1 cellular context compared by ENCODE assay signal in genomic region chr17:64216385-64217248, GRCh38.
TF ChIP-seq lines count a peak whose summit lies in the region.

No MANE protein-coding gene starts in this region.

TF ChIP-seq in HEK293, 187 proteins besides CTCF, POLR2A, EP300 and RAD21 (continued from another document and continues in another):
- TF ChIP-seq PRDM10 (tag by site-specific recombination; IDR thresholded peaks at IDR 0.05) = 0 out of 2 replicates have a peak, but pooled peaks have one; percentile 29
- no peak for TF ChIP-seq KLF1 (tag by site-specific recombination; IDR thresholded peaks at IDR 0.05)
- TF ChIP-seq ZNF513 (tag by site-specific recombination; IDR thresholded peaks at IDR 0.05) = no peak
- no peak for TF ChIP-seq ZNF677 (tag by site-specific recombination; IDR thresholded peaks at IDR 0.05)
- TF ChIP-seq ZNF707 (tag by site-specific recombination; IDR thresholded peaks at IDR 0.05) = no peak
- no peak for TF ChIP-seq GFI1B (tag by site-specific recombination; IDR thresholded peaks at IDR 0.05)
- no peak for TF ChIP-seq ZNF473 (tag by site-specific recombination; IDR thresholded peaks at IDR 0.05)
- no peak for TF ChIP-seq ZNF549 (tag by site-specific recombination; IDR thresholded peaks at IDR 0.05)
- TF ChIP-seq ZNF19 (tag by site-specific recombination; IDR thresholded peaks at IDR 0.05; ENCODE audit: low read depth) = no peak
- TF ChIP-seq, protein P1, sequence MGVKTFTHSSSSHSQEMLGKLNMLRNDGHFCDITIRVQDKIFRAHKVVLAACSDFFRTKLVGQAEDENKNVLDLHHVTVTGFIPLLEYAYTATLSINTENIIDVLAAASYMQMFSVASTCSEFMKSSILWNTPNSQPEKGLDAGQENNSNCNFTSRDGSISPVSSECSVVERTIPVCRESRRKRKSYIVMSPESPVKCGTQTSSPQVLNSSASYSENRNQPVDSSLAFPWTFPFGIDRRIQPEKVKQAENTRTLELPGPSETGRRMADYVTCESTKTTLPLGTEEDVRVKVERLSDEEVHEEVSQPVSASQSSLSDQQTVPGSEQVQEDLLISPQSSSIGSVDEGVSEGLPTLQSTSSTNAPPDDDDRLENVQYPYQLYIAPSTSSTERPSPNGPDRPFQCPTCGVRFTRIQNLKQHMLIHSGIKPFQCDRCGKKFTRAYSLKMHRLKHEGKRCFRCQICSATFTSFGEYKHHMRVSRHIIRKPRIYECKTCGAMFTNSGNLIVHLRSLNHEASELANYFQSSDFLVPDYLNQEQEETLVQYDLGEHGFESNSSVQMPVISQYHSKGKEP (tag by site-specific recombination; IDR thresholded peaks at IDR 0.05) = no peak
- 0 out of 2 replicates have a peak, but pooled peaks have one; percentile 15 for TF ChIP-seq ZBTB8A (tag by site-specific recombination; IDR thresholded peaks at IDR 0.05)
- no peak for TF ChIP-seq KLF9 (tag by site-specific recombination; IDR thresholded peaks at IDR 0.05; ENCODE audit: low read depth)
- TF ChIP-seq ZNF501 (tag by site-specific recombination; IDR thresholded peaks at IDR 0.05) = peak; percentile 44; the same call in 1 of the 2 replicates
- peak; percentile 95 for TF ChIP-seq ZFP69B (tag by site-specific recombination; IDR thresholded peaks at IDR 0.05)
- TF ChIP-seq ZNF600 (tag by site-specific recombination; IDR thresholded peaks at IDR 0.05) = peak; percentile 22; the same call in 1 of the 2 replicates
- no peak for TF ChIP-seq ZBTB1 (tag by site-specific recombination; IDR thresholded peaks at IDR 0.05)
- TF ChIP-seq ZNF548 (tag by site-specific recombination; IDR thresholded peaks at IDR 0.05) = no peak
- no peak for TF ChIP-seq ZNF169 (tag by site-specific recombination; IDR thresholded peaks at IDR 0.05)
- TF ChIP-seq ZNF404 (tag by site-specific recombination; IDR thresholded peaks at IDR 0.05) = no peak
- TF ChIP-seq HIC1 (tag by site-specific recombination; IDR thresholded peaks at IDR 0.05) = no peak; the same call in 1 of the 2 replicates
- no peak for TF ChIP-seq SP7 (tag by site-specific recombination; IDR thresholded peaks at IDR 0.05)
- no peak for TF ChIP-seq IKZF3 (tag by site-specific recombination; IDR thresholded peaks at IDR 0.05)
- no peak for TF ChIP-seq ZNF510 (tag by site-specific recombination; IDR thresholded peaks at IDR 0.05; ENCODE audit: insufficient replicate concordance)
- TF ChIP-seq ZNF791 (tag by site-specific recombination; IDR thresholded peaks at IDR 0.05) = no peak
- no peak for TF ChIP-seq SP2 (tag by site-specific recombination; IDR thresholded peaks at IDR 0.05)
- TF ChIP-seq SCRT1 (tag by site-specific recombination; IDR thresholded peaks at IDR 0.05; ENCODE audit: borderline replicate concordance) = no peak
- no peak for TF ChIP-seq HOXD13 (CRISPR knock-in tag; IDR thresholded peaks at IDR 0.05; ENCODE audit: borderline replicate concordance)
- TF ChIP-seq ZNF24 (tag by site-specific recombination; IDR thresholded peaks at IDR 0.05) = no peak
- no peak for TF ChIP-seq ZNF114 (tag by site-specific recombination; IDR thresholded peaks at IDR 0.05)
- no peak for TF ChIP-seq MYNN (tag by site-specific recombination; IDR thresholded peaks at IDR 0.05; ENCODE audit: borderline replicate concordance)
- TF ChIP-seq YY1 (tag by site-specific recombination; IDR thresholded peaks at IDR 0.05) = no peak
- TF ChIP-seq ZNF311 (tag by site-specific recombination; IDR thresholded peaks at IDR 0.05; ENCODE audit: borderline replicate concordance) = no peak
- TF ChIP-seq, protein P2, sequence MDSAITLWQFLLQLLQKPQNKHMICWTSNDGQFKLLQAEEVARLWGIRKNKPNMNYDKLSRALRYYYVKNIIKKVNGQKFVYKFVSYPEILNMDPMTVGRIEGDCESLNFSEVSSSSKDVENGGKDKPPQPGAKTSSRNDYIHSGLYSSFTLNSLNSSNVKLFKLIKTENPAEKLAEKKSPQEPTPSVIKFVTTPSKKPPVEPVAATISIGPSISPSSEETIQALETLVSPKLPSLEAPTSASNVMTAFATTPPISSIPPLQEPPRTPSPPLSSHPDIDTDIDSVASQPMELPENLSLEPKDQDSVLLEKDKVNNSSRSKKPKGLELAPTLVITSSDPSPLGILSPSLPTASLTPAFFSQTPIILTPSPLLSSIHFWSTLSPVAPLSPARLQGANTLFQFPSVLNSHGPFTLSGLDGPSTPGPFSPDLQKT (IDR thresholded peaks at IDR 0.05; ENCODE audit: borderline replicate concordance, low read depth, low read length) = no peak
- no peak for TF ChIP-seq ZNF48 (tag by site-specific recombination; IDR thresholded peaks at IDR 0.05)
- no peak for TF ChIP-seq ZSCAN30 (tag by site-specific recombination; IDR thresholded peaks at IDR 0.05)
- no peak for TF ChIP-seq ZNF148 (tag by site-specific recombination; IDR thresholded peaks at IDR 0.05; ENCODE audit: borderline replicate concordance)
- TF ChIP-seq, protein P3, sequence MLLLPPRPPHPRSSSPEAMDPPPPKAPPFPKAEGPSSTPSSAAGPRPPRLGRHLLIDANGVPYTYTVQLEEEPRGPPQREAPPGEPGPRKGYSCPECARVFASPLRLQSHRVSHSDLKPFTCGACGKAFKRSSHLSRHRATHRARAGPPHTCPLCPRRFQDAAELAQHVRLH (tag by site-specific recombination; IDR thresholded peaks at IDR 0.05) = no peak
- TF ChIP-seq, protein P4, sequence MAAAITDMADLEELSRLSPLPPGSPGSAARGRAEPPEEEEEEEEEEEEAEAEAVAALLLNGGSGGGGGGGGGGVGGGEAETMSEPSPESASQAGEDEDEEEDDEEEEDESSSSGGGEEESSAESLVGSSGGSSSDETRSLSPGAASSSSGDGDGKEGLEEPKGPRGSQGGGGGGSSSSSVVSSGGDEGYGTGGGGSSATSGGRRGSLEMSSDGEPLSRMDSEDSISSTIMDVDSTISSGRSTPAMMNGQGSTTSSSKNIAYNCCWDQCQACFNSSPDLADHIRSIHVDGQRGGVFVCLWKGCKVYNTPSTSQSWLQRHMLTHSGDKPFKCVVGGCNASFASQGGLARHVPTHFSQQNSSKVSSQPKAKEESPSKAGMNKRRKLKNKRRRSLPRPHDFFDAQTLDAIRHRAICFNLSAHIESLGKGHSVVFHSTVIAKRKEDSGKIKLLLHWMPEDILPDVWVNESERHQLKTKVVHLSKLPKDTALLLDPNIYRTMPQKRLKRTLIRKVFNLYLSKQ (tag by site-specific recombination; IDR thresholded peaks at IDR 0.05; ENCODE audit: borderline replicate concordance) = no peak
- TF ChIP-seq GLI2 (tag by site-specific recombination; IDR thresholded peaks at IDR 0.05; ENCODE audit: borderline replicate concordance, low read depth) = no peak
- TF ChIP-seq ZNF391 (tag by site-specific recombination; IDR thresholded peaks at IDR 0.05; ENCODE audit: borderline replicate concordance, low read depth) = no peak
- TF ChIP-seq, protein P5, sequence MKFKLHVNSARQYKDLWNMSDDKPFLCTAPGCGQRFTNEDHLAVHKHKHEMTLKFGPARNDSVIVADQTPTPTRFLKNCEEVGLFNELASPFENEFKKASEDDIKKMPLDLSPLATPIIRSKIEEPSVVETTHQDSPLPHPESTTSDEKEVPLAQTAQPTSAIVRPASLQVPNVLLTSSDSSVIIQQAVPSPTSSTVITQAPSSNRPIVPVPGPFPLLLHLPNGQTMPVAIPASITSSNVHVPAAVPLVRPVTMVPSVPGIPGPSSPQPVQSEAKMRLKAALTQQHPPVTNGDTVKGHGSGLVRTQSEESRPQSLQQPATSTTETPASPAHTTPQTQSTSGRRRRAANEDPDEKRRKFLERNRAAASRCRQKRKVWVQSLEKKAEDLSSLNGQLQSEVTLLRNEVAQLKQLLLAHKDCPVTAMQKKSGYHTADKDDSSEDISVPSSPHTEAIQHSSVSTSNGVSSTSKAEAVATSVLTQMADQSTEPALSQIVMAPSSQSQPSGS (tag by site-specific recombination; IDR thresholded peaks at IDR 0.05; ENCODE audit: low read depth) = no peak
- no peak for TF ChIP-seq ZNF2 (tag by site-specific recombination; IDR thresholded peaks at IDR 0.05)
- no peak for TF ChIP-seq ZNF133 (tag by site-specific recombination; IDR thresholded peaks at IDR 0.05)
- TF ChIP-seq, protein P6, sequence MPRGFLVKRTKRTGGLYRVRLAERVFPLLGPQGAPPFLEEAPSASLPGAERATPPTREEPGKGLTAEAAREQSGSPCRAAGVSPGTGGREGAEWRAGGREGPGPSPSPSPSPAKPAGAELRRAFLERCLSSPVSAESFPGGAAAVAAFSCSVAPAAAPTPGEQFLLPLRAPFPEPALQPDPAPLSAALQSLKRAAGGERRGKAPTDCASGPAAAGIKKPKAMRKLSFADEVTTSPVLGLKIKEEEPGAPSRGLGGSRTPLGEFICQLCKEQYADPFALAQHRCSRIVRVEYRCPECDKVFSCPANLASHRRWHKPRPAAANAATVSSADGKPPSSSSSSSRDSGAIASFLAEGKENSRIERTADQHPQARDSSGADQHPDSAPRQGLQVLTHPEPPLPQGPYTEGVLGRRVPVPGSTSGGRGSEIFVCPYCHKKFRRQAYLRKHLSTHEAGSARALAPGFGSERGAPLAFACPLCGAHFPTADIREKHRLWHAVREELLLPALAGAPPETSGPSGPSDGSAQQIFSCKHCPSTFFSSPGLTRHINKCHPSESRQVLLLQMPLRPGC (tag by site-specific recombination; IDR thresholded peaks at IDR 0.05) = no peak
- no peak for TF ChIP-seq ZNF416 (tag by site-specific recombination; IDR thresholded peaks at IDR 0.05)
- no peak for TF ChIP-seq ZNF629 (tag by site-specific recombination; IDR thresholded peaks at IDR 0.05)
